In genomic region chr10:75547391-75548298, GRCh38 we compare ENCODE assay signal across 13 cellular contexts.
DNase-seq lines count a peak whose midpoint lies in the region; ATAC-seq and TF ChIP-seq lines count a peak whose summit lies in the region.
"Had no signal": no experiment of that assay in that cellular context is flagged by ENCODE, and none has a peak within 500 bp of the region (broad histone marks: within the 10 kb centered on the region; RNA-seq: fewer than 3 reads in every experiment).

No MANE protein-coding gene starts in this region.

- H3K27me3 ChIP-seq in KMS-11 (ENCODE audit: insufficient read depth, low read depth), result no peaks in the 10 kb centered on the region

- H3K4me3 ChIP-seq in KMS-11 (IDR thresholded peaks at IDR 0.05; ENCODE audit: insufficient read depth, low read depth, low read length) (no peak overlapping the region), astrocyte of the spinal cord (ENCODE audit: low read depth, low read length) (no peak overlapping the region)
- H3K4me3 ChIP-seq: lung had no signal

- no peak for TF ChIP-seq CTCF in KMS-11 (conservative IDR thresholded peaks at IDR 0.05; ENCODE audit: low read depth, low read length)
- TF ChIP-seq CTCF in astrocyte of the spinal cord (IDR thresholded peaks at IDR 0.05; ENCODE audit: low read depth, low read length), result no peak

- in situ Hi-C loops in astrocyte of the spinal cord (cut with HindIII; ENCODE audit: low sequenced_read_pairs), result no loop called here

- H3K4me2 ChIP-seq in KMS-11, result peak overlapping the region; percentile 88

- peak overlapping the region; percentile 7; the same call in 1 of the 2 replicates for H2AFZ ChIP-seq in KMS-11 (ENCODE audit: low read depth)

- H3K27ac ChIP-seq in KMS-11, result peak overlapping the region; percentile 70

- H3K4me1 ChIP-seq in KMS-11 (ENCODE audit: low read depth, poor library complexity, severe bottlenecking), result peaks cover 50% of the 10 kb centered on the region

- H4K20me1 ChIP-seq in KMS-11 (ENCODE audit: insufficient read depth), result no peaks in the 10 kb centered on the region

- peak overlapping the region; percentile 17; the same call in 1 of the 2 replicates for H3K9ac ChIP-seq in KMS-11

- no peaks in the 10 kb centered on the region for H3K36me3 ChIP-seq in KMS-11 (ENCODE audit: insufficient read depth)

- DNase-seq in EH (ENCODE audit: low read depth) (peak; percentile 76), astrocyte of the spinal cord (ENCODE audit: low read depth, low spot score) (peak; percentile 79), myocyte (ENCODE audit: low read depth) (peak; percentile 93), middle frontal gyrus (ENCODE audit: extremely low spot score, low spot score) (no peak), NCI-H748 (lab: John Stamatoyannopoulos, UW; ENCODE audit: unreplicated experiment) (no peak)
- DNase-seq in stimulated activated naive CD4-positive, alpha-beta T cell (lab: John Stamatoyannopoulos, UW), result no peak
- DNase-seq: activated T-cell treated with anti-CD3 and anti-CD28 coated beads, Interleukin-2, amount 50 U/mL, for 48 hours; DMS53; endodermal cell; NCI-H2227 treated with DMSO at 0.1 percent for 48 hours had no signal

- H3K79me2 ChIP-seq in KMS-11 (ENCODE audit: insufficient read depth, low read depth), result no peaks in the 10 kb centered on the region

- no peak for ATAC-seq in GM21576 (IDR thresholded peaks at IDR 0.05; ENCODE audit: unreplicated experiment)

Comparison
In these comparisons a context has a peak if more than half of its experiments do, and no peak if none do; other contexts are left out.
1. DNase-seq: peak in EH (single experiment), astrocyte of the spinal cord (single experiment) and myocyte (single experiment); none in stimulated activated naive CD4-positive, alpha-beta T cell (0 of 6), middle frontal gyrus (single experiment) and NCI-H748 (single experiment).